In the genomic region with DNA sequence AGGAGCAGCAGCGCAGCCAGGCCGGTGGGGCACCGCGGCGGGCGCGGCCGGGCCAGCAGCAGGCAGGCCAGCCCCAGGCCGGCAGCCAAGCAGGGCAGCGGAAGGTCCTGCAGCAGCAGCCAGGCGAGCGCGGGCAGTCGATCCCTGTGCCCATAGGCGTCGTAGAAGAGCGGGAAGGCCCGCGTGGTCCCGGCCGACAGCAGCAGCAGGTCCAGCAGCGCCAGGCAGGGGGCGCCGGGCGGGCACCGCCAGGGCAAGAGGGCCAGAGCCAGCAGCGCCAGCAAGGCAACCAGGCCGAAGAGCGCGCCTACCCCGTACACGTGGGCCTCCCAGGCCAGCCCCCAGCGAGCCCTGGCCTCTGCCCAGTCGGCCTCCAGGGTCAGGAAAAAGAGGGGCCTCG, we compare ENCODE assay signal across 1 cellular context.
TF ChIP-seq lines count a peak whose summit lies in the region.

No MANE protein-coding gene starts in this region.

TF ChIP-seq in endothelial cell of umbilical vein, 7 proteins besides CTCF, POLR2A, EP300 and RAD21 (continued from another document):
- TF ChIP-seq, protein P1, sequence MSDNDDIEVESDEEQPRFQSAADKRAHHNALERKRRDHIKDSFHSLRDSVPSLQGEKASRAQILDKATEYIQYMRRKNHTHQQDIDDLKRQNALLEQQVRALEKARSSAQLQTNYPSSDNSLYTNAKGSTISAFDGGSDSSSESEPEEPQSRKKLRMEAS (IDR thresholded peaks at IDR 0.05; ENCODE audit: insufficient read depth, insufficient read length): peak; percentile 90
